Comparison of ENCODE assay signal across 8 cellular contexts in the genomic region with DNA sequence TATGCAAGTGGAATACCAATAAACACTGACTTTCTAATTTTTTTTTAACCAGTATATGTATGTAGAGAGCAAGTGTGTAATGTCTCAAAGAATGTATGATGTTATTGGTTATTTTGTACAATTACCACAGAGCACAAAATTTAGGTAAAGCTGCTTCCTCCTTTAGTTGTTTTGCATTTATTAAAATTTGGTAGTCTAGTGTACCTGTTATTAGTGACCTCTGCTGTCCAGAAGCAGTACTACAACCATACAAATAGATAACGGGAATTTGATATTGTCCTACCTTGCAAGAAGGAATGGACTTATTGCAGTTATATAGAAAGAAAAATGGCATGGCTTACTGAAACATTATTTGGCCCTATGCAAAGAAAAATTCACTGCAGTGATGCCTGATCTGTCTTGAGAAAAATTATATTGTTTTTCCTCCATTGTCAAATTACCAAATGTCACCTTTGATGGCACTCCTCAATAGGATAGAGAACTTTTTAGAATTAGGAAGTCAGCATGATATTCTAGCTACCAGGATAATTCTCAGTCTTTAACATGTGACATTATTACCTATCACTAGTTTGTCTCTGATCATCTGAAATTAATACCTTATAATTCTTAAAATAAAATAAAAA.
DNase-seq lines count a peak whose midpoint lies in the region; ATAC-seq and TF ChIP-seq lines count a peak whose summit lies in the region.

No MANE protein-coding gene starts in this region.

- H3K36me3 ChIP-seq in naive thymus-derived CD4-positive, alpha-beta T cell (ENCODE audit: control insufficient read depth in 2 of 3, insufficient read depth in 3 of 3, low read length in 3 of 3): no peaks in the 10 kb centered on the region

- H3K9me3 Mint-ChIP-seq in naive thymus-derived CD4-positive, alpha-beta T cell: no peaks in the 10 kb centered on the region

- no peak overlapping the region for H3K27ac ChIP-seq in HL-60 (replicated peaks)
- H3K27ac ChIP-seq in naive thymus-derived CD4-positive, alpha-beta T cell (ENCODE audit: low read depth, low read length): no peak overlapping the region

- peak; percentile 35 for TF ChIP-seq CTCF in HL-60 (IDR thresholded peaks at IDR 0.05; ENCODE audit: insufficient read depth, low read length)

- DNase-seq in GM03348 (ENCODE audit: low spot score) (peak; percentile 40), HL-60 (ENCODE audit: low read depth in 1 of 2, low spot score in 1 of 2) (peak; percentile 3 to 14), NOMO-1 treated with dmso at 0.1 percent for 144 hours (lab: John Stamatoyannopoulos, UW; ENCODE audit: unreplicated experiment) (peak; percentile 6), dermis blood vessel endothelial cell (peak; percentile 79), activated T-cell treated with anti-CD3 and anti-CD28 coated beads for 4 hours (no peak), Right ventricle myocardium superior (no peak)
- peak in 7 of 9 donors; percentile 14 to 58 (median 54) for DNase-seq in naive thymus-derived CD4-positive, alpha-beta T cell

- CTCF ChIA-PET in naive thymus-derived CD4-positive, alpha-beta T cell (lab: Charles Lee): interaction anchor here (1.1 to 4.0 kb wide), 4 partner anchors 10 to 733 kb away, joined by 3 to 42 read pairs (median 4); no protein-coding TSS in a partner anchor

- no peaks in the 10 kb centered on the region for H3K36me3 Mint-ChIP-seq in naive thymus-derived CD4-positive, alpha-beta T cell

- H3K9me3 ChIP-seq in naive thymus-derived CD4-positive, alpha-beta T cell (ENCODE audit: control insufficient read depth in 2 of 3, low read length in 3 of 3): no peaks in the 10 kb centered on the region

- H3K27me3 ChIP-seq in HL-60 (ENCODE audit: insufficient read depth, poor library complexity, severe bottlenecking): no peaks in the 10 kb centered on the region
- H3K27me3 ChIP-seq in naive thymus-derived CD4-positive, alpha-beta T cell (ENCODE audit: control insufficient read depth in 2 of 2, insufficient read depth in 2 of 2, low read length in 2 of 2): no peaks in the 10 kb centered on the region

- no peak overlapping the region for H3K4me3 Mint-ChIP-seq in naive thymus-derived CD4-positive, alpha-beta T cell

- POLR2A ChIA-PET in naive thymus-derived CD4-positive, alpha-beta T cell (lab: Charles Lee): no interaction called here

- intact Hi-C loops in naive thymus-derived CD4-positive, alpha-beta T cell (cut with micrococcal nuclease): loop anchor here (1.0 to 5.0 kb wide), 5 partner anchors 159 to 1089 kb away; no protein-coding TSS in a partner anchor
- intact Hi-C loops in Right ventricle myocardium superior (cut with DNase I): loop anchor here (10.0 kb wide), 1 partner anchor 734 kb away; no protein-coding TSS in a partner anchor

- H3K4me1 Mint-ChIP-seq in naive thymus-derived CD4-positive, alpha-beta T cell: peaks cover 0 to 2% (median 0%) of the 10 kb centered on the region in 7 donors

- H3K4me3 ChIP-seq in HL-60 (replicated peaks; ENCODE audit: insufficient read depth, low read length): no peak overlapping the region
- no peak overlapping the region for H3K4me3 ChIP-seq in naive thymus-derived CD4-positive, alpha-beta T cell (ENCODE audit: low read length)

- peak; percentile 66 for ATAC-seq in naive thymus-derived CD4-positive, alpha-beta T cell
- no peak for ATAC-seq in GM18868 (IDR thresholded peaks at IDR 0.05; ENCODE audit: unreplicated experiment)
- ATAC-seq in Right ventricle myocardium superior (ENCODE audit: poor library complexity): no peak

- H3K4me1 ChIP-seq in naive thymus-derived CD4-positive, alpha-beta T cell (ENCODE audit: control insufficient read depth in 2 of 2, insufficient read depth in 2 of 2, low read length in 2 of 2): no peaks in the 10 kb centered on the region

- H3K27ac Mint-ChIP-seq in naive thymus-derived CD4-positive, alpha-beta T cell: no peak overlapping the region

- H3K27me3 Mint-ChIP-seq in naive thymus-derived CD4-positive, alpha-beta T cell: peaks cover 5 to 25% (median 17%) of the 10 kb centered on the region in 5 donors

Comparison
In these comparisons a context has a peak if more than half of its experiments do, and no peak if none do; other contexts are left out.
1. DNase-seq: peak in GM03348 (single experiment), HL-60 (2 of 2), NOMO-1 treated with dmso at 0.1 percent for 144 hours (single experiment), dermis blood vessel endothelial cell (single experiment) and naive thymus-derived CD4-positive, alpha-beta T cell (7 of 9); none in activated T-cell treated with anti-CD3 and anti-CD28 coated beads for 4 hours (single experiment) and Right ventricle myocardium superior (single experiment).